Comparison of ENCODE assay signal across 8 cellular contexts in genomic region chr1:203338335-203339036, GRCh38. TPM values are rescaled to one million over a fixed set of nuclear protein-coding genes. Genes with fewer than 3 reads are reported as not detected.
DNase-seq lines count a peak whose midpoint lies in the region; ATAC-seq, FAIRE-seq and TF ChIP-seq lines count a peak whose summit lies in the region.

No MANE protein-coding gene starts in this region.

- H3K4me3 ChIP-seq in CD4-positive, CD25-positive, alpha-beta regulatory T cell (ENCODE audit: low read depth, low read length): no peak overlapping the region
- H3K4me3 ChIP-seq in HCT116 (replicated peaks in 1 of 2; ENCODE audit: low read depth in 1 of 2, low read length in 2 of 2) (no peak overlapping the region), endothelial cell of umbilical vein (replicated peaks in 1 of 3; ENCODE audit: insufficient read depth in 1 of 3, low read depth in 1 of 3, low read length in 3 of 3) (no peak overlapping the region), mucosa of stomach (ENCODE audit: low read length) (no peak overlapping the region), tibial artery (no peak overlapping the region)

- TF ChIP-seq CTCF in HCT116 (IDR thresholded peaks at IDR 0.05 in 2 of 3, conservative IDR thresholded peaks at IDR 0.05 in 1 of 3; ENCODE audit: borderline replicate concordance in 1 of 3, insufficient read depth in 1 of 3, low read depth in 2 of 3, low read length in 2 of 3): peak; percentile 73 to 96 (median 92)
- peak; percentile 83 to 91 for TF ChIP-seq CTCF in endothelial cell of umbilical vein (IDR thresholded peaks at IDR 0.05; ENCODE audit: extremely low read depth in 1 of 2, insufficient read depth in 1 of 2, low read depth in 1 of 2, low read length in 2 of 2)
- TF ChIP-seq CTCF in tibial artery (IDR thresholded peaks at IDR 0.05): peak; percentile 82 to 87

- no peaks in the 10 kb centered on the region for H3K9me1 ChIP-seq in endothelial cell of umbilical vein (replicated peaks; ENCODE audit: control insufficient read depth, extremely low read depth, insufficient read depth, low read length)

- intact Hi-C loops in HCT116 (cut with micrococcal nuclease) (loop anchor here (1.0 kb wide), 1 partner anchor 65 kb away; no protein-coding TSS in a partner anchor), endothelial cell of umbilical vein (cut with micrococcal nuclease) (loop anchor here (1.0 kb wide), 3 partner anchors 33 to 71 kb away; partner anchors contain the start of gene BTG2), tibial artery (cut with DNase I; ENCODE audit: low total_unique reads) (loop anchor here (2.0 kb wide), 1 partner anchor 66 kb away; no protein-coding TSS in a partner anchor)

- peaks cover 22% of the 10 kb centered on the region for H3K27me3 ChIP-seq in CD4-positive, CD25-positive, alpha-beta regulatory T cell (ENCODE audit: control insufficient read depth, insufficient read depth, low read length)
- H3K27me3 ChIP-seq in HCT116 (ENCODE audit: insufficient read depth, low read length) (peaks cover 15% of the 10 kb centered on the region; the same call in 1 of the 2 replicates), endothelial cell of umbilical vein (ENCODE audit: control insufficient read depth in 2 of 2, insufficient read depth in 2 of 2, low read length in 2 of 2) (peaks cover 28% of the 10 kb centered on the region in 2 experiments), mucosa of stomach (ENCODE audit: control insufficient read depth, insufficient read depth, low read length) (peaks cover 4% of the 10 kb centered on the region), tibial artery (no peaks in the 10 kb centered on the region)

- no peaks in the 10 kb centered on the region for H3K36me3 ChIP-seq in CD4-positive, CD25-positive, alpha-beta regulatory T cell (ENCODE audit: control insufficient read depth, insufficient read depth, low read length)
- H3K36me3 ChIP-seq in HCT116 (ENCODE audit: control insufficient read depth in 1 of 2, insufficient read depth in 2 of 2, low read length in 2 of 2) (no peaks in the 10 kb centered on the region), endothelial cell of umbilical vein (ENCODE audit: control insufficient read depth in 2 of 2, extremely low read depth in 1 of 2, insufficient read depth in 2 of 2, low read length in 2 of 2) (no peaks in the 10 kb centered on the region), mucosa of stomach (ENCODE audit: control insufficient read depth, insufficient read depth, low read length) (no peaks in the 10 kb centered on the region), tibial artery (peaks cover 8 to 14% (median 14%) of the 10 kb centered on the region in 3 donors)

- H3K27ac ChIP-seq in CD4-positive, CD25-positive, alpha-beta regulatory T cell (ENCODE audit: insufficient read depth, low read length, poor library complexity, severe bottlenecking): no peak overlapping the region
- H3K27ac ChIP-seq in HCT116 (ENCODE audit: low read depth, low read length): no peak overlapping the region
- H3K27ac ChIP-seq in endothelial cell of umbilical vein (ENCODE audit: insufficient read depth, low read depth, low read length): no peak overlapping the region
- H3K27ac ChIP-seq in tibial artery: peak overlapping the region in 1 of 2 donors; percentile 38

- H3K79me2 ChIP-seq in HCT116 (ENCODE audit: insufficient read depth, low read length) (no peaks in the 10 kb centered on the region), endothelial cell of umbilical vein (ENCODE audit: control insufficient read depth, insufficient read depth, low read length) (no peaks in the 10 kb centered on the region)

- H3K4me2 ChIP-seq in HCT116 (ENCODE audit: low read length) (no peak overlapping the region), endothelial cell of umbilical vein (ENCODE audit: insufficient read depth, low read length) (no peak overlapping the region)

- H4K20me1 ChIP-seq in HCT116 (ENCODE audit: insufficient read depth) (no peaks in the 10 kb centered on the region), endothelial cell of umbilical vein (replicated peaks; ENCODE audit: control insufficient read depth, extremely low read depth, insufficient read depth, low read length) (no peaks in the 10 kb centered on the region)

- H2AFZ ChIP-seq in HCT116 (ENCODE audit: low read depth, low read length, poor library complexity, severe bottlenecking) (peak overlapping the region; percentile 47), endothelial cell of umbilical vein (ENCODE audit: low read depth, low read length) (no peak overlapping the region)

- no peaks in the 10 kb centered on the region for H3K9me2 ChIP-seq in HCT116 (ENCODE audit: insufficient read depth)

- peak; percentile 55 to 78 (median 65) for DNase-seq in CD4-positive, CD25-positive, alpha-beta regulatory T cell
- DNase-seq in HCT116 (ENCODE audit: low read depth, low spot score) (peak; percentile 53), NOMO-1 (lab: John Stamatoyannopoulos, UW; ENCODE audit: unreplicated experiment in 2 of 2) (peak; percentile 44 to 48), endothelial cell of umbilical vein (ENCODE audit: low read depth, low spot score) (peak; percentile 74), tibial artery (peak in 1 of 2 donors; percentile 61)
- peak; percentile 67 for DNase-seq in activated CD8-positive, alpha-beta memory T cell treated with anti-CD3 and anti-CD28 coated beads, Interleukin-2, amount 10 ng/mL, durations not matched to agents 7 days and 5 days

- peak; percentile 79 for FAIRE-seq in endothelial cell of umbilical vein (lab: Jason Lieb, UNC)

- TF ChIP-seq RAD21 in HCT116 (IDR thresholded peaks at IDR 0.05; ENCODE audit: low read depth): peak; percentile 92

- BruUV-seq in HCT116 (replicated peaks; lab: Mats Ljungman, UMichigan) (no TSS peak), endothelial cell of umbilical vein (replicated peaks; lab: Mats Ljungman, UMichigan) (no TSS peak)

- no peaks in the 10 kb centered on the region for H3K9me3 ChIP-seq in CD4-positive, CD25-positive, alpha-beta regulatory T cell (ENCODE audit: control insufficient read depth in 2 of 2, low read length in 2 of 2)
- H3K9me3 ChIP-seq in HCT116 (ENCODE audit: control insufficient read depth in 1 of 2, insufficient read depth in 1 of 2, low read depth in 1 of 2, low read length in 2 of 2) (no peaks in the 10 kb centered on the region), endothelial cell of umbilical vein (replicated peaks; ENCODE audit: control insufficient read depth, insufficient read depth, low read length) (no peaks in the 10 kb centered on the region), mucosa of stomach (ENCODE audit: control insufficient read depth, low read length) (no peaks in the 10 kb centered on the region), tibial artery (no peaks in the 10 kb centered on the region)

- no peaks in the 10 kb centered on the region for H3K9me3 Mint-ChIP-seq in CD4-positive, CD25-positive, alpha-beta regulatory T cell
- H3K9me3 Mint-ChIP-seq in activated CD8-positive, alpha-beta memory T cell treated with anti-CD3 and anti-CD28 coated beads, Interleukin-2, amount 10 ng/mL, durations not matched to agents 7 days and 5 days (ENCODE audit: low read depth): no peaks in the 10 kb centered on the region

- TF ChIP-seq POLR2A in HCT116 (IDR thresholded peaks at IDR 0.05; ENCODE audit: borderline replicate concordance, extremely low read depth, insufficient read depth, insufficient read length) (no peak), endothelial cell of umbilical vein (IDR thresholded peaks at IDR 0.05; ENCODE audit: low read depth, low read length) (no peak)

- peaks cover 15% of the 10 kb centered on the region for H3K4me1 ChIP-seq in CD4-positive, CD25-positive, alpha-beta regulatory T cell (ENCODE audit: control insufficient read depth, insufficient read depth, low read length, poor library complexity, severe bottlenecking)
- H3K4me1 ChIP-seq in HCT116 (ENCODE audit: control insufficient read depth in 1 of 2, insufficient read depth in 2 of 2, low read length in 2 of 2) (peaks cover 0 to 6% of the 10 kb centered on the region in 2 experiments; a peak in 2 of 4 replicates), endothelial cell of umbilical vein (ENCODE audit: control insufficient read depth, extremely low read depth, insufficient read depth, low read length) (no peaks in the 10 kb centered on the region), mucosa of stomach (ENCODE audit: control insufficient read depth, insufficient read depth, low read length) (peaks cover 23% of the 10 kb centered on the region), tibial artery (peaks cover 0 to 43% (median 17%) of the 10 kb centered on the region in 4 donors)

- POLR2A ChIA-PET in HCT116 (lab: Charles Lee) (interaction anchor here (0.6 kb wide), 1 partner anchor 99 kb away, joined by 4 read pairs; no protein-coding TSS in a partner anchor), endothelial cell of umbilical vein (lab: Charles Lee) (no interaction called here)

- no peaks in the 10 kb centered on the region for H3K36me3 Mint-ChIP-seq in CD4-positive, CD25-positive, alpha-beta regulatory T cell
- H3K36me3 Mint-ChIP-seq in activated CD8-positive, alpha-beta memory T cell treated with anti-CD3 and anti-CD28 coated beads, Interleukin-2, amount 10 ng/mL, durations not matched to agents 7 days and 5 days: no peaks in the 10 kb centered on the region

- H3K4me3 Mint-ChIP-seq in CD4-positive, CD25-positive, alpha-beta regulatory T cell: peak overlapping the region in 1 of 4 donors; percentile 10
- H3K4me3 Mint-ChIP-seq in activated CD8-positive, alpha-beta memory T cell treated with anti-CD3 and anti-CD28 coated beads, Interleukin-2, amount 10 ng/mL, durations not matched to agents 7 days and 5 days: no peak overlapping the region

- ATAC-seq in CD4-positive, CD25-positive, alpha-beta regulatory T cell (ENCODE audit: low read depth in 2 of 2): peak; percentile 72 to 78
- peak; percentile 65 for ATAC-seq in HCT116
- ATAC-seq in activated CD8-positive, alpha-beta memory T cell treated with anti-CD3 and anti-CD28 coated beads, Interleukin-2, amount 10 ng/mL, durations not matched to agents 7 days and 5 days: peak; percentile 68
- ATAC-seq in HG03135 (IDR thresholded peaks at IDR 0.05; ENCODE audit: unreplicated experiment): no peak

- H3K9ac ChIP-seq in HCT116 (ENCODE audit: low read length) (no peak overlapping the region), endothelial cell of umbilical vein (replicated peaks; ENCODE audit: extremely low read depth, insufficient read depth, low read length) (no peak overlapping the region), mucosa of stomach (ENCODE audit: low read length) (peak overlapping the region; percentile 49)

- RAD21 ChIA-PET in HCT116 (lab: Charles Lee; ENCODE audit: low non-redundant PET in 1 of 2, low total read pairs in 2 of 2, uncharacterized antibody in 2 of 2, unreplicated experiment in 2 of 2): interaction anchor here (0.9 to 1.4 kb wide), 2 partner anchors 66 to 150 kb away, joined by 3 to 5 read pairs; no protein-coding TSS in a partner anchor

- H3K27me3 Mint-ChIP-seq in CD4-positive, CD25-positive, alpha-beta regulatory T cell: peaks cover 35% of the 10 kb centered on the region
- peaks cover 37% of the 10 kb centered on the region for H3K27me3 Mint-ChIP-seq in activated CD8-positive, alpha-beta memory T cell treated with anti-CD3 and anti-CD28 coated beads, Interleukin-2, amount 10 ng/mL, durations not matched to agents 7 days and 5 days

- dilution Hi-C loops in endothelial cell of umbilical vein (cut with MboI; ENCODE audit: extremely low pct_ligation_motif_present, low sequenced_read_pairs): no loop called here

- H3K27ac Mint-ChIP-seq in CD4-positive, CD25-positive, alpha-beta regulatory T cell: peak overlapping the region in 2 of 3 donors; percentile 15 to 56
- H3K27ac Mint-ChIP-seq in activated CD8-positive, alpha-beta memory T cell treated with anti-CD3 and anti-CD28 coated beads, Interleukin-2, amount 10 ng/mL, durations not matched to agents 7 days and 5 days: no peak overlapping the region

- CTCF ChIA-PET in HCT116 (lab: Charles Lee): interaction anchor here (0.7 to 6.0 kb wide), 7 partner anchors 8 to 363 kb away, joined by 3 to 45 read pairs (median 4); no protein-coding TSS in a partner anchor
- CTCF ChIA-PET in activated CD8-positive, alpha-beta memory T cell treated with anti-CD3 and anti-CD28 coated beads, Interleukin-2, amount 10 ng/mL, durations not matched to agents 7 days and 5 days (lab: Charles Lee): interaction anchor here (0.7 to 17.8 kb wide), 20 partner anchors 15 to 1212 kb away, joined by 3 to 806 read pairs (median 6); partner anchors contain the start of genes BTG2, OPTC and PRELP
- CTCF ChIA-PET in endothelial cell of umbilical vein (lab: Charles Lee): interaction anchor here (0.7 to 30.6 kb wide), 15 partner anchors 13 to 363 kb away, joined by 3 to 1014 read pairs (median 8); partner anchors contain the start of gene BTG2

- H3K4me1 Mint-ChIP-seq in CD4-positive, CD25-positive, alpha-beta regulatory T cell: peaks cover 9 to 40% (median 26%) of the 10 kb centered on the region in 4 donors
- H3K4me1 Mint-ChIP-seq in activated CD8-positive, alpha-beta memory T cell treated with anti-CD3 and anti-CD28 coated beads, Interleukin-2, amount 10 ng/mL, durations not matched to agents 7 days and 5 days: peaks cover 15% of the 10 kb centered on the region

RNA-seq across cellular contexts. Expression of gene FMOD, which starts 12.4 kb away (rescaled TPM):
- total RNA-seq in CD4-positive, CD25-positive, alpha-beta regulatory T cell: not detected
- not detected for polyA plus RNA-seq in CD4-positive, CD25-positive, alpha-beta regulatory T cell
- total RNA-seq in HCT116 (2021; ENCODE audit: unreplicated experiment) (not detected), endothelial cell of umbilical vein (0.11 TPM in 1 of 2 replicates, not detected in the other)
- polyA plus RNA-seq in HCT116 (2012): not detected in 2 replicates
- under 1 TPM in 1 of 2 experiments, not detected in 1; 0.19 TPM for total RNA-seq in activated CD8-positive, alpha-beta memory T cell treated with anti-CD3 and anti-CD28 coated beads, Interleukin-2, amount 10 ng/mL, durations not matched to agents 7 days and 5 days
- polyA plus RNA-seq in endothelial cell of umbilical vein: 0.10 and 0.12 TPM in 2 replicates
- 0.09 and 0.14 TPM in 2 replicates for polyA plus RNA-seq in endothelial cell of umbilical vein (2011; cell fraction: cytosol; rRNA removed)
- polyA plus RNA-seq in endothelial cell of umbilical vein (2011; cell fraction: nucleus; rRNA removed): 0.06 TPM in 1 of 2 replicates, not detected in the other
- 0.41 and 0.94 TPM in 2 replicates for polyA plus RNA-seq in endothelial cell of umbilical vein (2012)
- polyA minus RNA-seq in endothelial cell of umbilical vein: 0.23 TPM in 1 of 2 replicates, not detected in the other
- not detected for polyA minus RNA-seq in endothelial cell of umbilical vein (2011; cell fraction: cytosol; rRNA and poly(A)+ RNA removed)
- not detected in 2 replicates for polyA minus RNA-seq in endothelial cell of umbilical vein (2011; cell fraction: nucleus; rRNA and poly(A)+ RNA removed)

RNA-seq across cellular contexts. Expression of gene BTG2, which starts 33.2 kb away (rescaled TPM):
- 1,002 TPM for total RNA-seq in CD4-positive, CD25-positive, alpha-beta regulatory T cell
- 100 to 1,000 TPM; 153 to 176 (median 165) TPM for polyA plus RNA-seq in CD4-positive, CD25-positive, alpha-beta regulatory T cell
- total RNA-seq in HCT116 (2021; ENCODE audit: unreplicated experiment) (24.2 TPM), endothelial cell of umbilical vein (40.3 and 50.1 TPM in 2 replicates)
- polyA plus RNA-seq in HCT116 (2012): 19.0 and 20.9 TPM in 2 replicates
- total RNA-seq in activated CD8-positive, alpha-beta memory T cell treated with anti-CD3 and anti-CD28 coated beads, Interleukin-2, amount 10 ng/mL, durations not matched to agents 7 days and 5 days: 100 to 1,000 TPM in 1 of 2 experiments, 10 to 100 TPM in 1; 72.2 to 142 TPM
- 35.6 and 59.0 TPM in 2 replicates for polyA plus RNA-seq in endothelial cell of umbilical vein
- polyA plus RNA-seq in endothelial cell of umbilical vein (2011; cell fraction: cytosol; rRNA removed): 22.8 and 28.2 TPM in 2 replicates
- polyA plus RNA-seq in endothelial cell of umbilical vein (2011; cell fraction: nucleus; rRNA removed): 16.8 and 17.3 TPM in 2 replicates
- 26.0 and 27.1 TPM in 2 replicates for polyA plus RNA-seq in endothelial cell of umbilical vein (2012)
- 50.2 and 51.0 TPM in 2 replicates for polyA minus RNA-seq in endothelial cell of umbilical vein
- 11.2 TPM for polyA minus RNA-seq in endothelial cell of umbilical vein (2011; cell fraction: cytosol; rRNA and poly(A)+ RNA removed)
- polyA minus RNA-seq in endothelial cell of umbilical vein (2011; cell fraction: nucleus; rRNA and poly(A)+ RNA removed): 17.3 and 21.6 TPM in 2 replicates
